Comparison of ENCODE assay signal across 8 cellular contexts in the genomic region with DNA sequence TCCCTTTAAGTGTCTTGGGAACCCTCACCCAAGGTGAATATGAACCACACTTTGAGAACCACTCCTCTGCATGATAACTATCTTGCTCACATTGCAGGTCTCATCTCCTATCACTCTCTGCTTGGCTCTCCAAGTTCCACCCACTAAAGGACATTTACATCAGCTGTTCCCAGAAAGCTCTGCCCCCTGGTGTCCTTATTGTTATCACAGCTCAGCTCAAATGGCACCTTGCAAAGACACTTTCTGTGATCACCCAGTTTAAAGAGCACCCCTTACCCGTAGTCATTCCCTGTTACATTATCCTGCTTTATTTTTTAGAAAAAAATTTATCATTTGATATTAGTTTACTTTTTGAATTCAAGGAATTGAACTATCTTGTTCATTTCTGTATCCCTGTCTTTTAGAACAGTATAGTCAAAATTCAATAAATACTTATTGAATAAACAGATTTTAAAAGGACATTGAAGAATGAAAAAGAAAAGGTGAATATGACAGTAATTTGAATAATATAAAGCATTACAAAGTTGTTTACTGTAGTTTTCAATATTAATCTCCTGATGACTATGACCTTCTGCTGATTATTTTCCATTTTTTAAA. TPM values are rescaled to one million over a fixed set of nuclear protein-coding genes. Genes with fewer than 3 reads are reported as not detected.
DNase-seq lines count a peak whose midpoint lies in the region; ATAC-seq and TF ChIP-seq lines count a peak whose summit lies in the region.

No MANE protein-coding gene starts in this region.

- BruUV-seq in Panc1 (replicated peaks; lab: Mats Ljungman, UMichigan), result no TSS peak

- no peaks in the 10 kb centered on the region for H3K36me3 ChIP-seq in Panc1 (ENCODE audit: control insufficient read depth, insufficient read depth, low read length)
- H3K36me3 ChIP-seq in heart right ventricle, result no peaks in the 10 kb centered on the region

- H3K4me1 ChIP-seq in Panc1 (ENCODE audit: control insufficient read depth, insufficient read depth, low read length) (no peaks in the 10 kb centered on the region), heart right ventricle (no peaks in the 10 kb centered on the region)

- TF ChIP-seq CTCF in Panc1 (IDR thresholded peaks at IDR 0.05) (peak; percentile 58), heart right ventricle (IDR thresholded peaks at IDR 0.05) (peak; percentile 17 to 67 (median 56))

- peak; percentile 66 for DNase-seq in activated CD8-positive, alpha-beta memory T cell treated with anti-CD3 and anti-CD28 coated beads, Interleukin-2, amount 10 ng/mL, durations not matched to agents 7 days and 5 days
- DNase-seq in activated CD8-positive, alpha-beta memory T cell treated with anti-CD3 and anti-CD28 coated beads, Interleukin-2, amount 50 U/mL, for 48 hours, result no peak
- DNase-seq in Panc1 (ENCODE audit: low read depth, low spot score) (no peak), heart right ventricle (peak in 1 of 2 donors; percentile 18)
- DNase-seq in activated naive CD4-positive, alpha-beta T cell treated with anti-CD3 and anti-CD28 coated beads for 36 hours, result peak; percentile 68
- DNase-seq in stimulated activated CD4-positive, alpha-beta T cell treated with anti-CD3 and anti-CD28 coated beads, Interleukin-1b, Interleukin-23, amount 100 ng/mL, for 1 hour (ENCODE audit: low read depth in 2 of 2), result peak; percentile 15 to 16

- no peaks in the 10 kb centered on the region for H3K9me3 ChIP-seq in Panc1 (ENCODE audit: control insufficient read depth, insufficient read depth, low read depth, low read length)
- peaks cover 0 to 6% (median 0%) of the 10 kb centered on the region in 11 donors for H3K9me3 ChIP-seq in heart right ventricle

- H3K27me3 ChIP-seq in Panc1 (ENCODE audit: control insufficient read depth, insufficient read depth, low read length) (no peaks in the 10 kb centered on the region), heart right ventricle (no peaks in the 10 kb centered on the region)

- no peak overlapping the region for H3K27ac Mint-ChIP-seq in activated CD8-positive, alpha-beta memory T cell treated with anti-CD3 and anti-CD28 coated beads, Interleukin-2, amount 10 ng/mL, durations not matched to agents 7 days and 5 days
- H3K27ac Mint-ChIP-seq in activated naive CD4-positive, alpha-beta T cell treated with anti-CD3 and anti-CD28 coated beads for 36 hours, result no peak overlapping the region

- no peak overlapping the region for H3K4me3 Mint-ChIP-seq in activated CD8-positive, alpha-beta memory T cell treated with anti-CD3 and anti-CD28 coated beads, Interleukin-2, amount 10 ng/mL, durations not matched to agents 7 days and 5 days
- H3K4me3 Mint-ChIP-seq in activated naive CD4-positive, alpha-beta T cell treated with anti-CD3 and anti-CD28 coated beads for 36 hours, result no peak overlapping the region

- no peak overlapping the region for H3K27ac ChIP-seq in Panc1 (ENCODE audit: low read length)
- no peak overlapping the region for H3K27ac ChIP-seq in heart right ventricle

- H3K4me3 ChIP-seq in Panc1 (ENCODE audit: low read depth in 2 of 2, low read length in 2 of 2) (no peak overlapping the region), heart right ventricle (no peak overlapping the region)

- 44 to 53% methylated on average over 1 of the region's 1 CpG for WGBS in heart right ventricle, 2 donors

- in situ Hi-C loops in Panc1 (cut with HindIII; ENCODE audit: low pct_unique_long_range_greater_than_20kb, low sequenced_read_pairs), result no loop called here

- H3K4me1 Mint-ChIP-seq in activated CD8-positive, alpha-beta memory T cell treated with anti-CD3 and anti-CD28 coated beads, Interleukin-2, amount 10 ng/mL, durations not matched to agents 7 days and 5 days, result peaks cover 11% of the 10 kb centered on the region
- no peaks in the 10 kb centered on the region for H3K4me1 Mint-ChIP-seq in activated naive CD4-positive, alpha-beta T cell treated with anti-CD3 and anti-CD28 coated beads for 36 hours (ENCODE audit: low read depth)

- intact Hi-C loops in Panc1 (cut with micrococcal nuclease; ENCODE audit: unreplicated experiment) (loop anchor here (2.0 kb wide), 1 partner anchor 86 kb away; no protein-coding TSS in a partner anchor), heart right ventricle (cut with DNase I) (loop anchor here in 4 of 10 donors (2.0 to 10.0 kb wide), 4 partner anchors 82 to 478 kb away; no protein-coding TSS in a partner anchor)
- intact Hi-C loops in activated naive CD4-positive, alpha-beta T cell treated with anti-CD3 and anti-CD28 coated beads for 36 hours (cut with micrococcal nuclease), result loop anchor here (1.0 kb wide), 3 partner anchors 53 to 479 kb away; no protein-coding TSS in a partner anchor

- H3K9me3 Mint-ChIP-seq in activated CD8-positive, alpha-beta memory T cell treated with anti-CD3 and anti-CD28 coated beads, Interleukin-2, amount 10 ng/mL, durations not matched to agents 7 days and 5 days (ENCODE audit: low read depth), result no peaks in the 10 kb centered on the region
- H3K9me3 Mint-ChIP-seq in activated naive CD4-positive, alpha-beta T cell treated with anti-CD3 and anti-CD28 coated beads for 36 hours, result no peaks in the 10 kb centered on the region

- H3K27me3 Mint-ChIP-seq in activated CD8-positive, alpha-beta memory T cell treated with anti-CD3 and anti-CD28 coated beads, Interleukin-2, amount 10 ng/mL, durations not matched to agents 7 days and 5 days, result peaks cover 17% of the 10 kb centered on the region
- no peaks in the 10 kb centered on the region for H3K27me3 Mint-ChIP-seq in activated naive CD4-positive, alpha-beta T cell treated with anti-CD3 and anti-CD28 coated beads for 36 hours (ENCODE audit: low read depth)

- CTCF ChIA-PET in activated CD8-positive, alpha-beta memory T cell treated with anti-CD3 and anti-CD28 coated beads, Interleukin-2, amount 10 ng/mL, durations not matched to agents 7 days and 5 days (lab: Charles Lee), result interaction anchor here (0.7 to 1.9 kb wide), 8 partner anchors 20 to 531 kb away, joined by 3 to 19 read pairs (median 4); no protein-coding TSS in a partner anchor
- CTCF ChIA-PET in Panc1 (lab: Charles Lee), result no interaction called here
- CTCF ChIA-PET in activated naive CD4-positive, alpha-beta T cell treated with anti-CD3 and anti-CD28 coated beads for 36 hours (lab: Charles Lee), result interaction anchor here (0.6 to 2.0 kb wide), 11 partner anchors 36 to 503 kb away, joined by 3 to 6 read pairs (median 4); no protein-coding TSS in a partner anchor

- ATAC-seq in activated CD8-positive, alpha-beta memory T cell treated with anti-CD3 and anti-CD28 coated beads, Interleukin-2, amount 10 ng/mL, durations not matched to agents 7 days and 5 days, result peak; percentile 73
- peak; percentile 80 for ATAC-seq in HG02884 (IDR thresholded peaks at IDR 0.05; ENCODE audit: unreplicated experiment)
- ATAC-seq in Panc1, result peak; percentile 78; the same call in 1 of the 2 replicates
- ATAC-seq in heart right ventricle, result peak in 2 of 8 donors; percentile 41 to 62
- ATAC-seq in HG03521 (IDR thresholded peaks at IDR 0.05; ENCODE audit: unreplicated experiment), result no peak

- no peaks in the 10 kb centered on the region for H3K36me3 Mint-ChIP-seq in activated CD8-positive, alpha-beta memory T cell treated with anti-CD3 and anti-CD28 coated beads, Interleukin-2, amount 10 ng/mL, durations not matched to agents 7 days and 5 days
- no peaks in the 10 kb centered on the region for H3K36me3 Mint-ChIP-seq in activated naive CD4-positive, alpha-beta T cell treated with anti-CD3 and anti-CD28 coated beads for 36 hours (ENCODE audit: low read depth)

- POLR2A ChIA-PET in Panc1 (lab: Charles Lee), result no interaction called here

RNA-seq across cellular contexts. Expression of gene GUCY2C, which starts 20.5 kb away (rescaled TPM):
- total RNA-seq in activated CD8-positive, alpha-beta memory T cell treated with anti-CD3 and anti-CD28 coated beads, Interleukin-2, amount 10 ng/mL, durations not matched to agents 7 days and 5 days, result not detected
- total RNA-seq in Panc1 (2021; ENCODE audit: unreplicated experiment) (0.13 TPM), heart right ventricle (under 1 TPM in 2 of 10 donors, not detected in 8; 0.06 to 0.15 TPM)
- 0.25 TPM for polyA plus RNA-seq in Panc1 (2012; ENCODE audit: insufficient read length)
- not detected for total RNA-seq in activated naive CD4-positive, alpha-beta T cell treated with anti-CD3 and anti-CD28 coated beads for 36 hours
- polyA plus RNA-seq in heart right ventricle, result under 1 TPM in 1 of 2 donors, not detected in 1; 0.01 TPM

Comparison
In these comparisons a context has a peak if more than half of its experiments do, and no peak if none do; other contexts are left out.
1. DNase-seq: peak in activated CD8-positive, alpha-beta memory T cell treated with anti-CD3 and anti-CD28 coated beads, Interleukin-2, amount 10 ng/mL, durations not matched to agents 7 days and 5 days (single experiment), activated naive CD4-positive, alpha-beta T cell treated with anti-CD3 and anti-CD28 coated beads for 36 hours (single experiment) and stimulated activated CD4-positive, alpha-beta T cell treated with anti-CD3 and anti-CD28 coated beads, Interleukin-1b, Interleukin-23, amount 100 ng/mL, for 1 hour (2 of 2); none in activated CD8-positive, alpha-beta memory T cell treated with anti-CD3 and anti-CD28 coated beads, Interleukin-2, amount 50 U/mL, for 48 hours (single experiment) and Panc1 (single experiment).